Comparison of ENCODE assay signal across 17 cellular contexts in genomic region chr22:41177626-41178424, GRCh38. TPM values are rescaled to one million over a fixed set of nuclear protein-coding genes. Genes with fewer than 3 reads are reported as not detected.
DNase-seq lines count a peak whose midpoint lies in the region; ATAC-seq and TF ChIP-seq lines count a peak whose summit lies in the region.
"Had no signal": no experiment of that assay in that cellular context is flagged by ENCODE, and none has a peak within 500 bp of the region (broad histone marks: within the 10 kb centered on the region; RNA-seq: fewer than 3 reads in every experiment).

No MANE protein-coding gene starts in this region.

- H3K4me3 Mint-ChIP-seq in brain = no peak overlapping the region

- ATAC-seq in GM21423 (IDR thresholded peaks at IDR 0.05; ENCODE audit: unreplicated experiment) (no peak), mucosa of descending colon (no peak)
- ATAC-seq: SK-N-SH treated with all-trans-retinoic acid at 6 μM for 48 hours had no signal

- peak overlapping the region in 2 of 3 donors; percentile 10 to 40 for H3K9ac ChIP-seq in skeletal muscle tissue (ENCODE audit: low read depth in 1 of 3, low read length in 3 of 3)

- DNase-seq in MG63 (peak; percentile 47), spleen (no peak), mucosa of descending colon (no peak)
- DNase-seq: activated CD4-positive, CD25-positive, alpha-beta regulatory T cell treated with anti-CD3 and anti-CD28 coated beads, Interleukin-2, amount 50 U/mL, for 72 hours; activated effector memory CD4-positive, alpha-beta T cell treated with anti-CD3 and anti-CD28 coated beads, Interleukin-2, amount 50 U/mL, for 16 hours; DMS79 treated with DMSO at 0.1 percent for 48 hours; NCI-H1930; NCI-H446; NK-92 treated with Interleukin-12 subunit alpha and Interleukin-12 subunit beta, amount 100 ng/mL, for 24 hours; T1000 had no signal

- no peak for TF ChIP-seq POLR2A in spleen (IDR thresholded peaks at IDR 0.05)

- TF ChIP-seq CTCF in brain (conservative IDR thresholded peaks at IDR 0.05) (no peak), spleen (IDR thresholded peaks at IDR 0.05 in 8 of 11, conservative IDR thresholded peaks at IDR 0.05 in 3 of 11) (no peak), mucosa of descending colon (IDR thresholded peaks at IDR 0.05) (no peak)

- peaks cover 5% of the 10 kb centered on the region for H3K4me1 Mint-ChIP-seq in brain

- H3K27ac ChIP-seq in layer of hippocampus (ENCODE audit: low read depth, low read length) (peak overlapping the region; percentile 22), skeletal muscle tissue (ENCODE audit: low read depth, low read length) (no peak overlapping the region), spleen (no peak overlapping the region)
- H3K27ac ChIP-seq: HL-60, thoracic aorta had no signal

- H3K27me3 ChIP-seq in MG63 (no peaks in the 10 kb centered on the region), layer of hippocampus (ENCODE audit: control insufficient read depth, insufficient read depth, low read length) (no peaks in the 10 kb centered on the region), skeletal muscle tissue (ENCODE audit: control insufficient read depth in 3 of 3, insufficient read depth in 3 of 3, low read length in 3 of 3) (no peaks in the 10 kb centered on the region), spleen (replicated peaks in 1 of 7) (no peaks in the 10 kb centered on the region)

- H3K27ac Mint-ChIP-seq in brain = peak overlapping the region in 4 of 5 experiments; percentile 32 to 90 (median 78)

- H3K9me3 Mint-ChIP-seq in brain = no peaks in the 10 kb centered on the region

- H3K4me1 ChIP-seq in skeletal muscle tissue (ENCODE audit: control insufficient read depth in 3 of 3, insufficient read depth in 3 of 3, low read length in 3 of 3) = peaks cover 24 to 37% (median 34%) of the 10 kb centered on the region in 3 donors
- H3K4me1 ChIP-seq in spleen = peaks cover 0 to 14% (median 0%) of the 10 kb centered on the region in 6 donors
- no peaks in the 10 kb centered on the region for H3K4me1 ChIP-seq in mucosa of descending colon (ENCODE audit: low read depth)

- peaks cover 58% of the 10 kb centered on the region for H3K36me3 Mint-ChIP-seq in brain

- H3K9me3 ChIP-seq in MG63 (no peaks in the 10 kb centered on the region), skeletal muscle tissue (ENCODE audit: control insufficient read depth in 3 of 3, low read length in 3 of 3) (no peaks in the 10 kb centered on the region), spleen (no peaks in the 10 kb centered on the region), mucosa of descending colon (no peaks in the 10 kb centered on the region)
- H3K9me3 ChIP-seq: thoracic aorta had no signal

- WGBS in spleen, 5 donors = 90 to 98% (median 94%) methylated on average over 5 to 9 of the region's 9 CpGs

- no peak overlapping the region for H3K4me3 ChIP-seq in MG63
- H3K4me3 ChIP-seq in skeletal muscle tissue (ENCODE audit: low read length in 3 of 3) = no peak overlapping the region
- no peak overlapping the region for H3K4me3 ChIP-seq in spleen
- H3K4me3 ChIP-seq in mucosa of descending colon = no peak overlapping the region
- H3K4me3 ChIP-seq: thoracic aorta had no signal

- intact Hi-C loops in spleen (cut with DNase I; ENCODE audit: low total_unique reads) (no loop called here), mucosa of descending colon (cut with DNase I, micrococcal nuclease) (no loop called here)

- H3K27me3 Mint-ChIP-seq in brain = no peaks in the 10 kb centered on the region

- H3K36me3 ChIP-seq in MG63 (peaks cover 67% of the 10 kb centered on the region), skeletal muscle tissue (ENCODE audit: control insufficient read depth in 3 of 3, insufficient read depth in 3 of 3, low read length in 3 of 3) (peaks cover 46 to 60% (median 60%) of the 10 kb centered on the region in 3 donors), spleen (peaks cover 12 to 79% (median 67%) of the 10 kb centered on the region in 6 donors), mucosa of descending colon (ENCODE audit: low read depth) (peaks cover 23% of the 10 kb centered on the region)

RNA-seq across cellular contexts. Expression of gene L3MBTL2, which starts 27.3 kb away (rescaled TPM):
- 17.4 and 30.3 TPM in 2 replicates for total RNA-seq in MG63 (2014; rRNA removed; shearing (Covaris generic); ENCODE audit: low replicate concordance)
- polyA plus RNA-seq in brain (ENCODE audit: insufficient read depth, low read depth, low replicate concordance) = 25.2 TPM
- 9.4 TPM for total RNA-seq in skeletal muscle tissue
- 10 to 100 TPM; 15.7 to 33.8 (median 26.5) TPM for total RNA-seq in spleen
- 10 to 100 TPM; 11.4 to 18.2 (median 12.6) TPM for polyA plus RNA-seq in spleen
- total RNA-seq in mucosa of descending colon = 10 to 100 TPM; 17.7 to 25.0 (median 18.9) TPM
